Comparison of ENCODE assay signal across 13 cellular contexts in genomic region chr1:230861489-230861888, GRCh38. TPM values are rescaled to one million over a fixed set of nuclear protein-coding genes. Genes with fewer than 3 reads are reported as not detected.
A peak's percentile ranks its signal among the peaks of the same experiment; 100 is the strongest.
DNase-seq lines count a peak whose midpoint lies in the region; ATAC-seq, FAIRE-seq and TF ChIP-seq lines count a peak whose summit lies in the region.
"Had no signal": no experiment of that assay in that cellular context is flagged by ENCODE, and none has a peak within 500 bp of the region (broad histone marks: within the 10 kb centered on the region; RNA-seq: fewer than 3 reads in every experiment).

No MANE protein-coding gene starts in this region.

- H3K79me2 ChIP-seq in K562 (ENCODE audit: control insufficient read depth, insufficient read depth, low read length): no peaks in the 10 kb centered on the region

- peaks cover 3% of the 10 kb centered on the region for H3K9me1 ChIP-seq in K562 (ENCODE audit: control insufficient read depth, insufficient read depth, low read length)

- CTCF ChIA-PET in K562 (lab: Yijun Ruan, JAX; ENCODE audit: low intra/inter-chr PET ratio): no interaction called here

- TF ChIP-seq CTCF in K562 (IDR thresholded peaks at IDR 0.05 in 2 of 3, conservative IDR thresholded peaks at IDR 0.05 in 1 of 3; ENCODE audit: insufficient read depth in 2 of 3, low read depth in 1 of 3, low read length in 3 of 3): peak; percentile 36 to 79 (median 57); a peak in 5 of 6 replicates
- no peak for TF ChIP-seq CTCF in thoracic aorta (IDR thresholded peaks at IDR 0.05)

- H3K27ac ChIP-seq in K562 (ENCODE audit: extremely low read depth, low read depth, low read length) (no peak overlapping the region), thoracic aorta (peak overlapping the region; percentile 94 to 96)
- H3K27ac ChIP-seq: epithelial cell of prostate had no signal

- ATAC-seq in K562 (peak; percentile 42; the same call in 2 of the 3 replicates), thoracic aorta (ENCODE audit: insufficient number of reproducible peaks, low FRiP score, low read depth) (no peak), HG03439 (IDR thresholded peaks at IDR 0.05; ENCODE audit: unreplicated experiment) (no peak)
- ATAC-seq: activated CD8-positive, alpha-beta T cell treated with anti-CD3 and anti-CD28 coated beads, Interleukin-2, amount 10 ng/mL, durations not matched to agents 7 days and 5 days; CD8-positive, alpha-beta T cell had no signal

- BruUV-seq in K562 (replicated peaks; lab: Mats Ljungman, UMichigan): no TSS peak

- POLR2A ChIA-PET in K562 (lab: Yijun Ruan, JAX): interaction anchor here (0.7 to 0.9 kb wide), 3 partner anchors 9 to 82 kb away, joined by 3 to 5 read pairs (median 3); no protein-coding TSS in a partner anchor

- no peak for TF ChIP-seq RAD21 in K562 (CRISPR knock-in tag; conservative IDR thresholded peaks at IDR 0.05 in 1 of 2, IDR thresholded peaks at IDR 0.05 in 1 of 2)

- H3K4me2 ChIP-seq in K562 (ENCODE audit: insufficient read depth, low read length): no peak overlapping the region

- intact Hi-C loops in K562 (cut with micrococcal nuclease): loop anchor here (10.0 kb wide), 1 partner anchor 217 kb away; the partner anchor contains the start of gene COG2

- H3K4me1 ChIP-seq in K562 (replicated peaks in 1 of 2; ENCODE audit: control insufficient read depth in 2 of 2, insufficient read depth in 2 of 2, low read length in 2 of 2) (peaks cover 4 to 6% of the 10 kb centered on the region in 2 experiments; a peak in 3 of 5 replicates), thoracic aorta (ENCODE audit: control insufficient read depth in 1 of 2, low read depth in 2 of 2) (peaks cover 84 to 96% of the 10 kb centered on the region in 2 donors)

- FAIRE-seq in K562 (lab: Jason Lieb, UNC): no peak

- no peaks in the 10 kb centered on the region for H3K36me3 ChIP-seq in K562 (ENCODE audit: control insufficient read depth, insufficient read depth, low read length)
- peaks cover 8% of the 10 kb centered on the region for H3K36me3 ChIP-seq in thoracic aorta

- no peaks in the 10 kb centered on the region for H3K9me3 ChIP-seq in K562 (replicated peaks; ENCODE audit: control insufficient read depth, insufficient read depth, low read depth, low read length)
- no peaks in the 10 kb centered on the region for H3K9me3 ChIP-seq in thoracic aorta

- no peak overlapping the region for H3K4me3 ChIP-seq in K562
- H3K4me3 ChIP-seq in thoracic aorta: peak overlapping the region; percentile 14

- H2AFZ ChIP-seq in K562 (ENCODE audit: low read depth, low read length): no peak overlapping the region

- in situ Hi-C loops in K562 (cut with MboI): no loop called here

- no peak for TF ChIP-seq EP300 in K562 (IDR thresholded peaks at IDR 0.05; ENCODE audit: low read length)

- TF ChIP-seq POLR2A in K562 (conservative IDR thresholded peaks at IDR 0.05): no peak

- H3K27me3 ChIP-seq in K562 (ENCODE audit: control insufficient read depth in 2 of 2, insufficient read depth in 2 of 2, low read length in 2 of 2) (no peaks in the 10 kb centered on the region), thoracic aorta (replicated peaks; ENCODE audit: insufficient read depth) (no peaks in the 10 kb centered on the region)

- peak; percentile 38 for DNase-seq in HuH-7 (ENCODE audit: low spot score)
- DNase-seq in K562 (ENCODE audit: extremely low read depth in 1 of 4, low spot score in 3 of 4): peak in 3 of 4 experiments; percentile 40 to 53 (median 52)
- peak; percentile 62 for DNase-seq in iPS-NIHi7 (ENCODE audit: extremely low spot score)
- no peak for DNase-seq in thoracic aorta (ENCODE audit: low spot score)
- no peak for DNase-seq in midbrain (lab: John Stamatoyannopoulos, UW)
- DNase-seq in NCI-H1694 (lab: John Stamatoyannopoulos, UW): no peak
- DNase-seq: activated CD8-positive, alpha-beta T cell treated with anti-CD3 and anti-CD28 coated beads, Interleukin-2, amount 10 ng/mL, durations not matched to agents 7 days and 5 days; CD8-positive, alpha-beta T cell; GDM1; retina; RPMI8226 had no signal

- WGBS in K562 (ENCODE audit: insufficient coverage, low coverage, missing lambda C conversion rate): 74% methylated on average over 13 of the region's 13 CpGs

- no peak overlapping the region for H3K9ac ChIP-seq in K562 (ENCODE audit: insufficient read depth in 1 of 2, low read depth in 2 of 2, low read length in 2 of 2)

- H4K20me1 ChIP-seq in K562 (replicated peaks; ENCODE audit: control insufficient read depth, insufficient read depth, low read length): no peaks in the 10 kb centered on the region

TF ChIP-seq in K562, 482 proteins besides CTCF, POLR2A, EP300 and RAD21:
- TF ChIP-seq ZBTB7A (IDR thresholded peaks at IDR 0.05; ENCODE audit: borderline replicate concordance, control insufficient read depth, low read depth, low read length): 0 out of 2 replicates have a peak, but pooled peaks have one; percentile 31
- TF ChIP-seq ZNF507 (tag; conservative IDR thresholded peaks at IDR 0.05): no peak

RNA-seq across cellular contexts. Expression of gene C1orf198, which starts 6.8 kb away (rescaled TPM):
- total RNA-seq in K562 (2011; cell fraction: chromatin; rRNA removed; ENCODE audit: low replicate concordance): 4.8 and 5.8 TPM in 2 replicates
- total RNA-seq in K562 (2011; cell fraction: nucleolus; rRNA removed): 4.3 and 4.8 TPM in 2 replicates
- total RNA-seq in K562 (2011; cell fraction: nucleoplasm; rRNA removed): 5.3 and 6.9 TPM in 2 replicates
- total RNA-seq in K562 (2014; rRNA removed) (10.8 and 11.9 TPM in 2 replicates), K562 (2014; rRNA removed; fragmentation: Illumina TruSeq; extraction: Trizol) (7.6 and 7.9 TPM in 2 replicates), K562 (2015; rRNA removed; fragmentation: Illumina TruSeq; extraction: Trizol) (9.5 and 10.2 TPM in 2 replicates), K562 (2021) (13.4 and 15.3 TPM in 2 replicates), thoracic aorta (100 to 1,000 TPM; 166 to 273 TPM)
- polyA plus RNA-seq in K562 (2011; rRNA removed) (8.6 and 15.1 TPM in 2 replicates), K562 (2014; fragmentation: Illumina TruSeq; extraction: Trizol) (10.7 and 11.2 TPM in 2 replicates), K562 (2014; fragmentation: Nextera tagmentation; extraction: Ambion mirVana) (1 to 10 TPM; 2.0 to 2.2 TPM), K562 (2014; rRNA removed) (10.4 and 13.5 TPM in 2 replicates)
- polyA plus RNA-seq in K562 (2011; cell fraction: cytosol; rRNA removed): 10.8 and 13.9 TPM in 2 replicates
- polyA plus RNA-seq in K562 (2011; cell fraction: nucleus; rRNA removed): 5.1 and 6.2 TPM in 2 replicates
- polyA plus RNA-seq in K562 (2012): 7.7 and 9.1 TPM in 2 replicates
- 8.2 and 19.0 TPM in 2 replicates for polyA minus RNA-seq in K562 (2011; rRNA and poly(A)+ RNA removed)
- polyA minus RNA-seq in K562 (2011; cell fraction: cytosol; rRNA and poly(A)+ RNA removed): 8.6 and 14.5 TPM in 2 replicates
- polyA minus RNA-seq in K562 (2011; cell fraction: nucleus; rRNA and poly(A)+ RNA removed): 4.8 TPM in 2 replicates

Comparison
In these comparisons a context has a peak if more than half of its experiments do, and no peak if none do; other contexts are left out.
1. DNase-seq: peak in HuH-7 (single experiment), K562 (3 of 4) and iPS-NIHi7 (single experiment); none in thoracic aorta (single experiment), midbrain (single experiment) and NCI-H1694 (single experiment).
2. RNA of gene C1orf198, which starts 6.8 kb away (total RNA-seq): 166 to 273 TPM in thoracic aorta; 4.3 to 15.3 TPM in K562; every median in the first group is over 10 times any median in the second.